In the genomic region with DNA sequence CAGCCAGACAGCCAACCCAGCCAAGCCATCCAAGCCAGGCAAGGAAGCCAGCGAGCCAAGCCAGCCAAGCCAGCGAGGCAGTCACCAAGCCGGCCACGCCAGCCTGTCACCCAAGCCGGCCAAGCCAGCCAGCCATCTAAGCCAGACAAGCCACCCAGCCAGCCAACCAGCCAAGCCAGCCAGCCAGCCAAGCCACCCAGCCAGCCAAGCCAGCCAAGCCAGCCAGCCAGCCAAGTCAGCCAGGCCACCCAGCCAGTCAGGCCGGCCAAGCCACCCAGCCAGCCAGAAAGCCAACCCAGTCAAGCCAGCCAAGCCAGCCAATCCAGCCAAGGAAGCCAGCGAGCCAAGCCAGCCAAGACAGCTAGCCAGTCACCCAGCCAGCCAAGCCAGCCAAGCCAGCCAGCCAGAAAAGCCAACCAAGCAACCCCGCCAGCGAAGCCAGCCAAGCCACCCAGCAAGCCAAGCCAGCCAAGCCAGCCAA, we compare ENCODE assay signal across 9 cellular contexts.
DNase-seq lines count a peak whose midpoint lies in the region; ATAC-seq and TF ChIP-seq lines count a peak whose summit lies in the region.
"Had no signal": no experiment of that assay in that cellular context is flagged by ENCODE, and none has a peak within 500 bp of the region (broad histone marks: within the 10 kb centered on the region; RNA-seq: fewer than 3 reads in every experiment).

No MANE protein-coding gene starts in this region.

- ATAC-seq in HCT116 (peak; percentile 25), left ventricle myocardium superior (peak; percentile 48), HG02870 (IDR thresholded peaks at IDR 0.05; ENCODE audit: unreplicated experiment) (no peak)

- no peaks in the 10 kb centered on the region for H4K20me1 ChIP-seq in HCT116 (ENCODE audit: insufficient read depth)

- H3K9ac ChIP-seq in HCT116 (ENCODE audit: low read length): no peak overlapping the region

- no peak overlapping the region for H3K4me2 ChIP-seq in HCT116 (ENCODE audit: low read length)

- no peak overlapping the region for H3K27ac ChIP-seq in HCT116 (ENCODE audit: low read depth, low read length)
- no peak overlapping the region for H3K27ac ChIP-seq in spleen

- H3K9me2 ChIP-seq in HCT116 (ENCODE audit: insufficient read depth): no peaks in the 10 kb centered on the region

- H3K4me1 ChIP-seq in HCT116 (ENCODE audit: control insufficient read depth in 1 of 2, insufficient read depth in 2 of 2, low read length in 2 of 2) (no peaks in the 10 kb centered on the region), spleen (peaks cover 0 to 5% (median 0%) of the 10 kb centered on the region in 6 donors)

- no peak for TF ChIP-seq RAD21 in HCT116 (IDR thresholded peaks at IDR 0.05; ENCODE audit: low read depth)

- H3K27me3 ChIP-seq in HCT116 (ENCODE audit: insufficient read depth, low read length) (no peaks in the 10 kb centered on the region), spleen (replicated peaks in 1 of 7) (no peaks in the 10 kb centered on the region)

- POLR2A ChIA-PET in HCT116 (lab: Charles Lee): no interaction called here

- H3K9me3 ChIP-seq in HCT116 (ENCODE audit: control insufficient read depth in 1 of 2, insufficient read depth in 1 of 2, low read depth in 1 of 2, low read length in 2 of 2): peaks cover 31 to 49% of the 10 kb centered on the region in 2 experiments
- H3K9me3 ChIP-seq in spleen: peaks cover 0 to 43% (median 18%) of the 10 kb centered on the region in 8 donors

- WGBS in spleen, 5 donors: 64 to 81% (median 78%) methylated on average over 9 of the region's 9 CpGs

- TF ChIP-seq CTCF in HCT116 (IDR thresholded peaks at IDR 0.05 in 2 of 3, conservative IDR thresholded peaks at IDR 0.05 in 1 of 3; ENCODE audit: borderline replicate concordance in 1 of 3, insufficient read depth in 1 of 3, low read depth in 2 of 3, low read length in 2 of 3): no peak
- no peak for TF ChIP-seq CTCF in spleen (IDR thresholded peaks at IDR 0.05 in 8 of 11, conservative IDR thresholded peaks at IDR 0.05 in 3 of 11)

- BruUV-seq in HCT116 (replicated peaks; lab: Mats Ljungman, UMichigan): no TSS peak

- intact Hi-C loops in HCT116 (cut with micrococcal nuclease): no loop called here
- intact Hi-C loops in left ventricle myocardium superior (cut with micrococcal nuclease): no loop called here
- intact Hi-C loops in spleen (cut with DNase I; ENCODE audit: low total_unique reads): no loop called here

- H3K36me3 ChIP-seq in HCT116 (ENCODE audit: control insufficient read depth in 1 of 2, insufficient read depth in 2 of 2, low read length in 2 of 2) (no peaks in the 10 kb centered on the region), spleen (no peaks in the 10 kb centered on the region)

- H3K4me3 ChIP-seq in HCT116 (replicated peaks in 1 of 2; ENCODE audit: low read depth in 1 of 2, low read length in 2 of 2): no peak overlapping the region
- no peak overlapping the region for H3K4me3 ChIP-seq in spleen

- RAD21 ChIA-PET in HCT116 (lab: Charles Lee; ENCODE audit: low non-redundant PET in 1 of 2, low total read pairs in 2 of 2, uncharacterized antibody in 2 of 2, unreplicated experiment in 2 of 2): no interaction called here

- H3K79me2 ChIP-seq in HCT116 (ENCODE audit: insufficient read depth, low read length): no peaks in the 10 kb centered on the region

- CTCF ChIA-PET in HCT116 (lab: Charles Lee): no interaction called here

- DNase-seq in HCT116 (ENCODE audit: low read depth, low spot score) (no peak), left ventricle myocardium superior (peak; percentile 77), spleen (peak; percentile 88), SHP77 (lab: John Stamatoyannopoulos, UW) (no peak), Kasumi-1 (lab: John Stamatoyannopoulos, UW) (no peak), AG08395 (ENCODE audit: low spot score) (no peak)
- peak; percentile 75 for DNase-seq in activated CD8-positive, alpha-beta memory T cell treated with anti-CD3 and anti-CD28 coated beads for 24 hours
- DNase-seq: nucleus accumbens had no signal

- no peak overlapping the region for H2AFZ ChIP-seq in HCT116 (ENCODE audit: low read depth, low read length, poor library complexity, severe bottlenecking)

- TF ChIP-seq POLR2A in HCT116 (IDR thresholded peaks at IDR 0.05; ENCODE audit: borderline replicate concordance, extremely low read depth, insufficient read depth, insufficient read length) (no peak), spleen (IDR thresholded peaks at IDR 0.05) (no peak)

TF ChIP-seq in HCT116, 20 proteins besides CTCF, POLR2A, EP300 and RAD21:
- TF ChIP-seq SP1 (IDR thresholded peaks at IDR 0.05; ENCODE audit: low read depth) (no peak), FOSL1 (IDR thresholded peaks at IDR 0.05; ENCODE audit: low read depth) (no peak), SRF (IDR thresholded peaks at IDR 0.05; ENCODE audit: low read depth) (no peak)

Comparison
In these comparisons a context has a peak if more than half of its experiments do, and no peak if none do; other contexts are left out.
1. DNase-seq: peak in activated CD8-positive, alpha-beta memory T cell treated with anti-CD3 and anti-CD28 coated beads for 24 hours (single experiment), left ventricle myocardium superior (single experiment) and spleen (single experiment); none in HCT116 (single experiment), SHP77 (0 of 2), Kasumi-1 (0 of 2) and AG08395 (single experiment).